ENCODE assay signal across 1 cellular context in the genomic region with DNA sequence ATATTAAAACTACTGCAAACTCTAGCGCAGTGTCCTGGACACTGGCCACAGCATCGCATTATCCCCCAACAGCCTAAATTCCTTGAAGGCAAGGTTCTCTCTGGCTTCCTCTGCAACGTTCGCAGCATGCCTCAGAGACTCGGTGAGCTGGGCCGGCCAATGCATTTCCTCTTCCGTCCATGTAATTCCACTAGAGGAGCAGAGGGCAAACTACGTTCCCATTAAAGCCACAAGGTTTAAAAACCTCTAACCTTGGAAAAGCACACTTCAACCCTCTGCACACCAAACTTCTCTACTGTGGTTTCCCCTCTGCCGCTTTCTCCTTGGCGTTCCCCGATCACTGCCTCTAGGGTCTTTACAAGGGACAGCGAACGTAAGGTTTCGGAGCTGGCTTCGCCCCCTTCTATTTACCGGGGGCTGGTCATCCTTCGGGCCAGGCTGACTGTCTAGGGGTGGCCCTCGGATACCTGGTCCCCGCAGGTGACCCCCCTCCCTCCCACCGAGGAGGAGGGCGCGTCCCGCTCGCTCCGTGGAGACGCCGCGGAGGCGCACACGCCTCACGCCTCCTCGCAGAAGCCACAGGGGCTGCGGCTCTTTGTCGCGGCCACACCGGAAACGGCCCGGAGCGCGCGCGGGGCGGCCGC.
TF ChIP-seq lines count a peak whose summit lies in the region.

No MANE protein-coding gene starts in this region.

TF ChIP-seq in GM12878, 131 proteins besides CTCF, POLR2A, EP300 and RAD21 (continued from another document):
- TF ChIP-seq, protein P1, sequence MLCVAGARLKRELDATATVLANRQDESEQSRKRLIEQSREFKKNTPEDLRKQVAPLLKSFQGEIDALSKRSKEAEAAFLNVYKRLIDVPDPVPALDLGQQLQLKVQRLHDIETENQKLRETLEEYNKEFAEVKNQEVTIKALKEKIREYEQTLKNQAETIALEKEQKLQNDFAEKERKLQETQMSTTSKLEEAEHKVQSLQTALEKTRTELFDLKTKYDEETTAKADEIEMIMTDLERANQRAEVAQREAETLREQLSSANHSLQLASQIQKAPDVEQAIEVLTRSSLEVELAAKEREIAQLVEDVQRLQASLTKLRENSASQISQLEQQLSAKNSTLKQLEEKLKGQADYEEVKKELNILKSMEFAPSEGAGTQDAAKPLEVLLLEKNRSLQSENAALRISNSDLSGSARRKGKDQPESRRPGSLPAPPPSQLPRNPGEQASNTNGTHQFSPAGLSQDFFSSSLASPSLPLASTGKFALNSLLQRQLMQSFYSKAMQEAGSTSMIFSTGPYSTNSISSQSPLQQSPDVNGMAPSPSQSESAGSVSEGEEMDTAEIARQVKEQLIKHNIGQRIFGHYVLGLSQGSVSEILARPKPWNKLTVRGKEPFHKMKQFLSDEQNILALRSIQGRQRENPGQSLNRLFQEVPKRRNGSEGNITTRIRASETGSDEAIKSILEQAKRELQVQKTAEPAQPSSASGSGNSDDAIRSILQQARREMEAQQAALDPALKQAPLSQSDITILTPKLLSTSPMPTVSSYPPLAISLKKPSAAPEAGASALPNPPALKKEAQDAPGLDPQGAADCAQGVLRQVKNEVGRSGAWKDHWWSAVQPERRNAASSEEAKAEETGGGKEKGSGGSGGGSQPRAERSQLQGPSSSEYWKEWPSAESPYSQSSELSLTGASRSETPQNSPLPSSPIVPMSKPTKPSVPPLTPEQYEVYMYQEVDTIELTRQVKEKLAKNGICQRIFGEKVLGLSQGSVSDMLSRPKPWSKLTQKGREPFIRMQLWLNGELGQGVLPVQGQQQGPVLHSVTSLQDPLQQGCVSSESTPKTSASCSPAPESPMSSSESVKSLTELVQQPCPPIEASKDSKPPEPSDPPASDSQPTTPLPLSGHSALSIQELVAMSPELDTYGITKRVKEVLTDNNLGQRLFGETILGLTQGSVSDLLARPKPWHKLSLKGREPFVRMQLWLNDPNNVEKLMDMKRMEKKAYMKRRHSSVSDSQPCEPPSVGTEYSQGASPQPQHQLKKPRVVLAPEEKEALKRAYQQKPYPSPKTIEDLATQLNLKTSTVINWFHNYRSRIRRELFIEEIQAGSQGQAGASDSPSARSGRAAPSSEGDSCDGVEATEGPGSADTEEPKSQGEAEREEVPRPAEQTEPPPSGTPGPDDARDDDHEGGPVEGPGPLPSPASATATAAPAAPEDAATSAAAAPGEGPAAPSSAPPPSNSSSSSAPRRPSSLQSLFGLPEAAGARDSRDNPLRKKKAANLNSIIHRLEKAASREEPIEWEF (IDR thresholded peaks at IDR 0.05; ENCODE audit: insufficient replicate concordance, low read depth, low read length) = no peak
- no peak for TF ChIP-seq ASH2L (IDR thresholded peaks at IDR 0.05; ENCODE audit: borderline replicate concordance, low read depth)
- TF ChIP-seq GABPA (IDR thresholded peaks at IDR 0.05; ENCODE audit: low read depth) = no peak
- no peak for TF ChIP-seq EGR1 (IDR thresholded peaks at IDR 0.05; ENCODE audit: borderline replicate concordance in 1 of 2, low read depth in 2 of 2, low read length in 2 of 2)
- no peak for TF ChIP-seq PAX5 (IDR thresholded peaks at IDR 0.05; ENCODE audit: borderline replicate concordance, low read depth, low read length)
- no peak for TF ChIP-seq BACH1 (IDR thresholded peaks at IDR 0.05; ENCODE audit: borderline replicate concordance)
- TF ChIP-seq, protein P2, sequence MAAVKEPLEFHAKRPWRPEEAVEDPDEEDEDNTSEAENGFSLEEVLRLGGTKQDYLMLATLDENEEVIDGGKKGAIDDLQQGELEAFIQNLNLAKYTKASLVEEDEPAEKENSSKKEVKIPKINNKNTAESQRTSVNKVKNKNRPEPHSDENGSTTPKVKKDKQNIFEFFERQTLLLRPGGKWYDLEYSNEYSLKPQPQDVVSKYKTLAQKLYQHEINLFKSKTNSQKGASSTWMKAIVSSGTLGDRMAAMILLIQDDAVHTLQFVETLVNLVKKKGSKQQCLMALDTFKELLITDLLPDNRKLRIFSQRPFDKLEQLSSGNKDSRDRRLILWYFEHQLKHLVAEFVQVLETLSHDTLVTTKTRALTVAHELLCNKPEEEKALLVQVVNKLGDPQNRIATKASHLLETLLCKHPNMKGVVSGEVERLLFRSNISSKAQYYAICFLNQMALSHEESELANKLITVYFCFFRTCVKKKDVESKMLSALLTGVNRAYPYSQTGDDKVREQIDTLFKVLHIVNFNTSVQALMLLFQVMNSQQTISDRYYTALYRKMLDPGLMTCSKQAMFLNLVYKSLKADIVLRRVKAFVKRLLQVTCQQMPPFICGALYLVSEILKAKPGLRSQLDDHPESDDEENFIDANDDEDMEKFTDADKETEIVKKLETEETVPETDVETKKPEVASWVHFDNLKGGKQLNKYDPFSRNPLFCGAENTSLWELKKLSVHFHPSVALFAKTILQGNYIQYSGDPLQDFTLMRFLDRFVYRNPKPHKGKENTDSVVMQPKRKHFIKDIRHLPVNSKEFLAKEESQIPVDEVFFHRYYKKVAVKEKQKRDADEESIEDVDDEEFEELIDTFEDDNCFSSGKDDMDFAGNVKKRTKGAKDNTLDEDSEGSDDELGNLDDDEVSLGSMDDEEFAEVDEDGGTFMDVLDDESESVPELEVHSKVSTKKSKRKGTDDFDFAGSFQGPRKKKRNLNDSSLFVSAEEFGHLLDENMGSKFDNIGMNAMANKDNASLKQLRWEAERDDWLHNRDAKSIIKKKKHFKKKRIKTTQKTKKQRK (IDR thresholded peaks at IDR 0.05; ENCODE audit: low read depth, low read length) = no peak
- no peak for TF ChIP-seq CEBPB (IDR thresholded peaks at IDR 0.05; ENCODE audit: borderline replicate concordance in 1 of 2, low read depth in 2 of 2, low read length in 2 of 2)
- TF ChIP-seq, protein P3, sequence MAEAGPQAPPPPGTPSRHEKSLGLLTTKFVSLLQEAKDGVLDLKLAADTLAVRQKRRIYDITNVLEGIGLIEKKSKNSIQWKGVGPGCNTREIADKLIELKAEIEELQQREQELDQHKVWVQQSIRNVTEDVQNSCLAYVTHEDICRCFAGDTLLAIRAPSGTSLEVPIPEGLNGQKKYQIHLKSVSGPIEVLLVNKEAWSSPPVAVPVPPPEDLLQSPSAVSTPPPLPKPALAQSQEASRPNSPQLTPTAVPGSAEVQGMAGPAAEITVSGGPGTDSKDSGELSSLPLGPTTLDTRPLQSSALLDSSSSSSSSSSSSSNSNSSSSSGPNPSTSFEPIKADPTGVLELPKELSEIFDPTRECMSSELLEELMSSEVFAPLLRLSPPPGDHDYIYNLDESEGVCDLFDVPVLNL (IDR thresholded peaks at IDR 0.05; ENCODE audit: low read depth, low read length) = no peak
- TF ChIP-seq CBFB (IDR thresholded peaks at IDR 0.05; ENCODE audit: low read depth) = no peak
- TF ChIP-seq, protein P4, sequence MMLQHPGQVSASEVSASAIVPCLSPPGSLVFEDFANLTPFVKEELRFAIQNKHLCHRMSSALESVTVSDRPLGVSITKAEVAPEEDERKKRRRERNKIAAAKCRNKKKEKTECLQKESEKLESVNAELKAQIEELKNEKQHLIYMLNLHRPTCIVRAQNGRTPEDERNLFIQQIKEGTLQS (IDR thresholded peaks at IDR 0.05; ENCODE audit: borderline replicate concordance, extremely low read depth, low read depth, low read length) = no peak
- no peak for TF ChIP-seq TAF1 (IDR thresholded peaks at IDR 0.05; ENCODE audit: borderline replicate concordance, low read depth, low read length)
- TF ChIP-seq, protein P5, sequence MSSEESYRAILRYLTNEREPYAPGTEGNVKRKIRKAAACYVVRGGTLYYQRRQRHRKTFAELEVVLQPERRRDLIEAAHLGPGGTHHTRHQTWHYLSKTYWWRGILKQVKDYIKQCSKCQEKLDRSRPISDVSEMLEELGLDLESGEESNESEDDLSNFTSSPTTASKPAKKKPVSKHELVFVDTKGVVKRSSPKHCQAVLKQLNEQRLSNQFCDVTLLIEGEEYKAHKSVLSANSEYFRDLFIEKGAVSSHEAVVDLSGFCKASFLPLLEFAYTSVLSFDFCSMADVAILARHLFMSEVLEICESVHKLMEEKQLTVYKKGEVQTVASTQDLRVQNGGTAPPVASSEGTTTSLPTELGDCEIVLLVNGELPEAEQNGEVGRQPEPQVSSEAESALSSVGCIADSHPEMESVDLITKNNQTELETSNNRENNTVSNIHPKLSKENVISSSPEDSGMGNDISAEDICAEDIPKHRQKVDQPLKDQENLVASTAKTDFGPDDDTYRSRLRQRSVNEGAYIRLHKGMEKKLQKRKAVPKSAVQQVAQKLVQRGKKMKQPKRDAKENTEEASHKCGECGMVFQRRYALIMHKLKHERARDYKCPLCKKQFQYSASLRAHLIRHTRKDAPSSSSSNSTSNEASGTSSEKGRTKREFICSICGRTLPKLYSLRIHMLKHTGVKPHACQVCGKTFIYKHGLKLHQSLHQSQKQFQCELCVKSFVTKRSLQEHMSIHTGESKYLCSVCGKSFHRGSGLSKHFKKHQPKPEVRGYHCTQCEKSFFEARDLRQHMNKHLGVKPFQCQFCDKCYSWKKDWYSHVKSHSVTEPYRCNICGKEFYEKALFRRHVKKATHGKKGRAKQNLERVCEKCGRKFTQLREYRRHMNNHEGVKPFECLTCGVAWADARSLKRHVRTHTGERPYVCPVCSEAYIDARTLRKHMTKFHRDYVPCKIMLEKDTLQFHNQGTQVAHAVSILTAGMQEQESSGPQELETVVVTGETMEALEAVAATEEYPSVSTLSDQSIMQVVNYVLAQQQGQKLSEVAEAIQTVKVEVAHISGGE (CRISPR knock-in tag; IDR thresholded peaks at IDR 0.05) = no peak
- TF ChIP-seq TBL1XR1 (IDR thresholded peaks at IDR 0.05; ENCODE audit: low read depth, low read length) = no peak
- no peak for TF ChIP-seq ZNF622 (IDR thresholded peaks at IDR 0.05)
- TF ChIP-seq NBN (IDR thresholded peaks at IDR 0.05) = peak; percentile 51; the same call in 1 of the 2 replicates
- TF ChIP-seq, protein P6, sequence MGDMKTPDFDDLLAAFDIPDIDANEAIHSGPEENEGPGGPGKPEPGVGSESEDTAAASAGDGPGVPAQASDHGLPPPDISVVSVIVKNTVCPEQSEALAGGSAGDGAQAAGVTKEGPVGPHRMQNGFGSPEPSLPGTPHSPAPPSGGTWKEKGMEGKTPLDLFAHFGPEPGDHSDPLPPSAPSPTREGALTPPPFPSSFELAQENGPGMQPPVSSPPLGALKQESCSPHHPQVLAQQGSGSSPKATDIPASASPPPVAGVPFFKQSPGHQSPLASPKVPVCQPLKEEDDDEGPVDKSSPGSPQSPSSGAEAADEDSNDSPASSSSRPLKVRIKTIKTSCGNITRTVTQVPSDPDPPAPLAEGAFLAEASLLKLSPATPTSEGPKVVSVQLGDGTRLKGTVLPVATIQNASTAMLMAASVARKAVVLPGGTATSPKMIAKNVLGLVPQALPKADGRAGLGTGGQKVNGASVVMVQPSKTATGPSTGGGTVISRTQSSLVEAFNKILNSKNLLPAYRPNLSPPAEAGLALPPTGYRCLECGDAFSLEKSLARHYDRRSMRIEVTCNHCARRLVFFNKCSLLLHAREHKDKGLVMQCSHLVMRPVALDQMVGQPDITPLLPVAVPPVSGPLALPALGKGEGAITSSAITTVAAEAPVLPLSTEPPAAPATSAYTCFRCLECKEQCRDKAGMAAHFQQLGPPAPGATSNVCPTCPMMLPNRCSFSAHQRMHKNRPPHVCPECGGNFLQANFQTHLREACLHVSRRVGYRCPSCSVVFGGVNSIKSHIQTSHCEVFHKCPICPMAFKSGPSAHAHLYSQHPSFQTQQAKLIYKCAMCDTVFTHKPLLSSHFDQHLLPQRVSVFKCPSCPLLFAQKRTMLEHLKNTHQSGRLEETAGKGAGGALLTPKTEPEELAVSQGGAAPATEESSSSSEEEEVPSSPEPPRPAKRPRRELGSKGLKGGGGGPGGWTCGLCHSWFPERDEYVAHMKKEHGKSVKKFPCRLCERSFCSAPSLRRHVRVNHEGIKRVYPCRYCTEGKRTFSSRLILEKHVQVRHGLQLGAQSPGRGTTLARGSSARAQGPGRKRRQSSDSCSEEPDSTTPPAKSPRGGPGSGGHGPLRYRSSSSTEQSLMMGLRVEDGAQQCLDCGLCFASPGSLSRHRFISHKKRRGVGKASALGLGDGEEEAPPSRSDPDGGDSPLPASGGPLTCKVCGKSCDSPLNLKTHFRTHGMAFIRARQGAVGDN (IDR thresholded peaks at IDR 0.05) = 0 out of 2 replicates have a peak, but pooled peaks have one; percentile 7
- TF ChIP-seq, protein P7, sequence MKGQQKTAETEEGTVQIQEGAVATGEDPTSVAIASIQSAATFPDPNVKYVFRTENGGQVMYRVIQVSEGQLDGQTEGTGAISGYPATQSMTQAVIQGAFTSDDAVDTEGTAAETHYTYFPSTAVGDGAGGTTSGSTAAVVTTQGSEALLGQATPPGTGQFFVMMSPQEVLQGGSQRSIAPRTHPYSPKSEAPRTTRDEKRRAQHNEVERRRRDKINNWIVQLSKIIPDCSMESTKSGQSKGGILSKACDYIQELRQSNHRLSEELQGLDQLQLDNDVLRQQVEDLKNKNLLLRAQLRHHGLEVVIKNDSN (IDR thresholded peaks at IDR 0.05; ENCODE audit: borderline replicate concordance, extremely low read length, insufficient read depth, low read depth, low read length) = no peak
- TF ChIP-seq DPF2 (IDR thresholded peaks at IDR 0.05) = 0 out of 2 replicates have a peak, but pooled peaks have one; percentile 20
- TF ChIP-seq SRF (IDR thresholded peaks at IDR 0.05; ENCODE audit: low read depth in 2 of 2, low read length in 2 of 2) = no peak
- TF ChIP-seq GATAD2B (conservative IDR thresholded peaks at IDR 0.05; ENCODE audit: low read depth) = 0 out of 2 replicates have a peak, but pooled peaks have one; percentile 25
- TF ChIP-seq WRNIP1 (IDR thresholded peaks at IDR 0.05; ENCODE audit: borderline replicate concordance, low read depth, low read length) = peak; percentile 19; the same call in 1 of the 2 replicates
TF ChIP-seq in GM12878: peak in this region for 16.
